Comparison of ENCODE assay signal across 27 cellular contexts in the genomic region with DNA sequence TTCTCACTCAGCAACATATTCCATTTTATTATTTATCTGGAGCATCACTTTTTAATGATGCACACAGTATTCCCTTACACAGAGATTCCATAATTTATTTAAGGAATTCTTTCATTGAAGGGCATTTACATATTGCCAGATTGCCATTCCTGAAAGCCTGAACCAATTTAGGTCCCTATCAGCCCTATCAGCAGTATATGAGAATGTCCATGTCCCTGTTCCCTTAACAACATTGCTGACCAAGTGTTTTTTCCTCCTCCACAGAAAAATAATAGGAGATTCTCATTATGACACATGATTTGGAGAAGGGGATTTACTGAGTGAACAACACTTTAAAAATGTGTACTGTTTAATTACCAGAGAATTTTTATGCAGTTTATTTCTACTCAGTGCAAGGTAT.
"Had no signal": no experiment of that assay in that cellular context is flagged by ENCODE, and none has a peak within 500 bp of the region (broad histone marks: within the 10 kb centered on the region; RNA-seq: fewer than 3 reads in every experiment).

No MANE protein-coding gene starts in this region.

- H3K4me3 ChIP-seq: stomach, suprapubic skin, testis, thoracic aorta, thyroid gland, tibial artery, tibial nerve, transverse colon, upper lobe of left lung, upper lobe of right lung, uterus, vagina had no signal

- DNase-seq: stimulated activated CD4-positive, alpha-beta T cell treated with anti-CD3 and anti-CD28 coated beads, Interleukin-2, amount 100 ng/mL, for 48 hours; stimulated activated CD4-positive, alpha-beta T cell treated with anti-CD3 and anti-CD28 coated beads, Interleukin-4, amount 100 ng/mL, for 1 hour; stimulated activated CD4-positive, alpha-beta T cell treated with anti-CD3 and anti-CD28 coated beads, Interleukin-4, amount 100 ng/mL, for 24 hours; stimulated activated CD4-positive, alpha-beta T cell treated with anti-CD3 and anti-CD28 coated beads, Interleukin-4, amount 100 ng/mL, for 4 hours; stimulated activated CD8-positive, alpha-beta memory T cell treated with anti-CD3 and anti-CD28 coated beads, Interleukin-4, amount 100 ng/mL, for 48 hours; stimulated activated naive B cell treated with anti-CD40 and anti-IgM and Interleukin-4, amounts not matched to agents 10 μg/mL and 1 μg/mL and 100 μg/mL, for 72 hours; stimulated activated naive CD4-positive, alpha-beta T cell; stimulated activated naive CD4-positive, alpha-beta T cell treated with Interleukin-2 at 50 U/mL for 16 hours; stimulated activated naive CD8-positive, alpha-beta T cell treated with anti-CD3 and anti-CD28 coated beads, Interleukin-15, amount 100 ng/mL, for 72 hours; stimulated activated naive CD8-positive, alpha-beta T cell treated with anti-CD3 and anti-CD28 coated beads, Interleukin-15, Interleukin-2, amounts not matched to agents 100 U/mL and 50 U/mL, for 24 hours; stomach; substantia nigra; testis; thyroid gland; tibial artery; transverse colon; trophoblast cell; upper lobe of left lung; upper lobe of right lung; uterus had no signal

- ATAC-seq: stimulated activated effector memory CD8-positive, alpha-beta T cell treated with anti-CD3 and anti-CD28 coated beads, Interleukin-12 subunit alpha, Interleukin-12 subunit beta, amount 100 ng/mL, for 72 hours; stimulated activated memory B cell treated with anti-CD40 and anti-IgM and Interleukin-4, amounts not matched to agents 10 μg/mL and 1 μg/mL and 100 μg/mL, for 72 hours; stimulated activated naive B cell treated with anti-CD40 and anti-IgM and Interleukin-4, amounts not matched to agents 10 μg/mL and 1 μg/mL and 100 μg/mL, for 72 hours; stimulated activated naive CD8-positive, alpha-beta T cell treated with anti-CD3 and anti-CD28 coated beads, Interleukin-15, amount 100 ng/mL, for 72 hours; stimulated activated naive CD8-positive, alpha-beta T cell treated with anti-CD3 and anti-CD28 coated beads, Interleukin-15, Interleukin-2, amounts not matched to agents 100 U/mL and 50 U/mL, for 24 hours; upper lobe of right lung had no signal

- H3K4me1 ChIP-seq: stomach, suprapubic skin, testis, thyroid gland, tibial artery, tibial nerve, transverse colon, upper lobe of left lung, upper lobe of right lung, uterus, vagina had no signal

- H3K9me3 ChIP-seq: suprapubic skin, testis, thoracic aorta, thyroid gland, tibial artery, tibial nerve, transverse colon, upper lobe of left lung, upper lobe of right lung, uterus, vagina had no signal

- H3K27ac ChIP-seq: stomach, suprapubic skin, testis, thoracic aorta, thyroid gland, tibial artery, tibial nerve, transverse colon, upper lobe of left lung, upper lobe of right lung, uterus, vagina had no signal

- H3K36me3 ChIP-seq: stomach, suprapubic skin, thoracic aorta, thyroid gland, tibial artery, tibial nerve, transverse colon, upper lobe of left lung, upper lobe of right lung, uterus, vagina had no signal

- FAIRE-seq: urothelium cell line had no signal

- H3K27me3 ChIP-seq: testis, thyroid gland, tibial nerve, upper lobe of left lung, uterus, vagina had no signal
